12 cellular contexts compared by ENCODE assay signal in the genomic region with DNA sequence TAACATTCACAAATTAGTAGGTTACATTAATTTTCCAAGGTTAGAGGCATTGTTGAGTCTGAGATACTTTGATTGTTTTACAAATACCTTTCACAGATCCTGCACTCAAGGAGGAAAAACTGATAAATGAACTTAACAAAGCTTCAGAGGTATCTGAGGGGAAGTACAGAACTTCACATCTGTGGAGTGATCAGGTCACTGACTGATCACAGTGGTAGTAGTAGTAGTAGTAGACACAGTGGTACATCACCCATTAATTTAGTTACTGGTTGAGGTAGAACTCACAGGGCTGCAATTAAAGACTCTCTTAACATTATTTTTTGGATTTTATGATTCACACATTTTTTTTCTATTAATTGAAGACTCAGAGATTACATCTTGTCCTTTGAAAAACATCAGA. TPM values are rescaled to one million over a fixed set of nuclear protein-coding genes. Genes with fewer than 3 reads are reported as not detected.
DNase-seq lines count a peak whose midpoint lies in the region; ATAC-seq, FAIRE-seq and TF ChIP-seq lines count a peak whose summit lies in the region.
"Had no signal": no experiment of that assay in that cellular context is flagged by ENCODE, and none has a peak within 500 bp of the region (broad histone marks: within the 10 kb centered on the region; RNA-seq: fewer than 3 reads in every experiment).

No MANE protein-coding gene starts in this region.

- CTCF ChIA-PET in IMR-90 (lab: Yijun Ruan, JAX), result interaction anchor here (1.0 kb wide), 1 partner anchor 18 kb away, joined by 3 read pairs; no protein-coding TSS in a partner anchor

- dilution Hi-C loops in IMR-90 (cut with HindIII; ENCODE audit: low sequenced_read_pairs, unreplicated experiment), result no loop called here

- H3K4me1 Mint-ChIP-seq in activated T-cell treated with anti-CD3 and anti-CD28 coated beads, Interleukin-2, amount 50 U/mL, for 72 hours (ENCODE audit: low read depth), result peaks cover 44% of the 10 kb centered on the region
- H3K4me1 Mint-ChIP-seq in activated T-cell treated with anti-CD3 and anti-CD28 coated beads, Interleukin-2, amount 50 U/mL, for 4 hours (ENCODE audit: low read depth), result peaks cover 21% of the 10 kb centered on the region
- no peaks in the 10 kb centered on the region for H3K4me1 Mint-ChIP-seq in nephron progenitor cell

- no peaks in the 10 kb centered on the region for H3K79me1 ChIP-seq in IMR-90 (ENCODE audit: low read depth in 1 of 2, low read length in 2 of 2)

- H3K27me3 ChIP-seq in GM23248 (replicated peaks; ENCODE audit: insufficient read depth) (no peaks in the 10 kb centered on the region), IMR-90 (ENCODE audit: control insufficient read depth, insufficient read depth, low read length) (no peaks in the 10 kb centered on the region), osteoblast (ENCODE audit: insufficient read depth, low read length) (no peaks in the 10 kb centered on the region), small intestine (ENCODE audit: control insufficient read depth in 2 of 2, insufficient read depth in 2 of 2, low read length in 2 of 2) (no peaks in the 10 kb centered on the region)
- H3K27me3 ChIP-seq: BLaER1 had no signal

- no peak overlapping the region for H3K56ac ChIP-seq in IMR-90 (ENCODE audit: extremely low read depth, insufficient read depth, low read length)

- no peak for FAIRE-seq in small intestine (lab: Jason Lieb, UNC)

- H3K4ac ChIP-seq in IMR-90 (ENCODE audit: low read depth, low read length), result no peak overlapping the region

- no peak overlapping the region for H2AK9ac ChIP-seq in IMR-90 (replicated peaks; ENCODE audit: low read depth, low read length, poor library complexity)

- H4K91ac ChIP-seq in IMR-90 (ENCODE audit: insufficient read depth, low read depth, low read length), result no peak overlapping the region

- H3K9me3 ChIP-seq in GM23248 (ENCODE audit: low read depth), result no peaks in the 10 kb centered on the region
- H3K9me3 ChIP-seq in IMR-90 (ENCODE audit: control insufficient read depth, insufficient read depth, low read length), result no peaks in the 10 kb centered on the region
- H3K9me3 ChIP-seq in osteoblast (ENCODE audit: low read depth, low read length), result no peaks in the 10 kb centered on the region
- H3K9me3 ChIP-seq in small intestine (ENCODE audit: control insufficient read depth, low read depth), result no peaks in the 10 kb centered on the region
- H3K9me3 ChIP-seq: BLaER1 had no signal

- no peak overlapping the region for H3K9ac ChIP-seq in GM23248
- no peak overlapping the region for H3K9ac ChIP-seq in IMR-90 (ENCODE audit: low read depth, low read length)
- H3K9ac ChIP-seq: BLaER1 had no signal

- H3K36me3 Mint-ChIP-seq in activated T-cell treated with anti-CD3 and anti-CD28 coated beads, Interleukin-2, amount 50 U/mL, for 72 hours (ENCODE audit: insufficient read depth in 2 of 2), result peaks cover 2 to 5% of the 10 kb centered on the region in 2 donors
- H3K36me3 Mint-ChIP-seq in activated T-cell treated with anti-CD3 and anti-CD28 coated beads, Interleukin-2, amount 50 U/mL, for 4 hours (ENCODE audit: insufficient read depth), result no peaks in the 10 kb centered on the region
- H3K36me3 Mint-ChIP-seq in nephron progenitor cell (ENCODE audit: low read depth), result no peaks in the 10 kb centered on the region

- H3F3A ChIP-seq in GM23248 (ENCODE audit: insufficient read depth), result peaks cover 17% of the 10 kb centered on the region; the same call in 1 of the 2 replicates

- H2AK5ac ChIP-seq in IMR-90 (ENCODE audit: low read depth, low read length), result 0 out of 2 replicates have a peak overlapping the region, but pooled peaks have one; percentile 27

- no peak overlapping the region for H3K14ac ChIP-seq in IMR-90 (replicated peaks; ENCODE audit: low read depth, low read length)

- H3K36me3 ChIP-seq in GM23248 (ENCODE audit: low read depth) (no peaks in the 10 kb centered on the region), IMR-90 (ENCODE audit: control insufficient read depth, insufficient read depth, low read length) (no peaks in the 10 kb centered on the region), osteoblast (ENCODE audit: insufficient read depth, low read length) (no peaks in the 10 kb centered on the region), small intestine (ENCODE audit: control insufficient read depth in 2 of 2, insufficient read depth in 2 of 2, low read length in 2 of 2) (no peaks in the 10 kb centered on the region)
- H3K36me3 ChIP-seq: BLaER1 had no signal

- H3K27ac ChIP-seq in GM23248 (no peak overlapping the region; the same call in 1 of the 2 replicates), IMR-90 (ENCODE audit: insufficient read depth, low read length) (no peak overlapping the region), osteoblast (ENCODE audit: low read depth, low read length) (no peak overlapping the region), small intestine (ENCODE audit: low read depth in 1 of 2, low read length in 1 of 2) (no peak overlapping the region)
- H3K27ac ChIP-seq: BLaER1 had no signal

- H2BK120ac ChIP-seq in IMR-90 (ENCODE audit: low read depth, low read length), result no peak overlapping the region

- H3K27me3 Mint-ChIP-seq in activated T-cell treated with anti-CD3 and anti-CD28 coated beads, Interleukin-2, amount 50 U/mL, for 72 hours (ENCODE audit: low read depth), result no peaks in the 10 kb centered on the region
- H3K27me3 Mint-ChIP-seq in activated T-cell treated with anti-CD3 and anti-CD28 coated beads, Interleukin-2, amount 50 U/mL, for 4 hours (ENCODE audit: low read depth), result no peaks in the 10 kb centered on the region
- H3K27me3 Mint-ChIP-seq in nephron progenitor cell (ENCODE audit: low read depth, poor library complexity), result peaks cover 3% of the 10 kb centered on the region

- H3K4me1 ChIP-seq in GM23248 (ENCODE audit: insufficient read depth), result peaks cover 15% of the 10 kb centered on the region
- no peaks in the 10 kb centered on the region for H3K4me1 ChIP-seq in IMR-90 (ENCODE audit: control insufficient read depth, insufficient read depth, low read length)
- H3K4me1 ChIP-seq in osteoblast (ENCODE audit: insufficient read depth, low read length), result peaks cover 7% of the 10 kb centered on the region
- peaks cover 0 to 2% of the 10 kb centered on the region in 2 donors for H3K4me1 ChIP-seq in small intestine (ENCODE audit: control insufficient read depth in 2 of 2, insufficient read depth in 1 of 2, low read depth in 1 of 2, low read length in 1 of 2)
- H3K4me1 ChIP-seq: BLaER1 had no signal

- no peak overlapping the region for H2BK5ac ChIP-seq in IMR-90 (ENCODE audit: low read depth, low read length, poor library complexity, severe bottlenecking)

- no peak for TF ChIP-seq POLR2A in IMR-90 (IDR thresholded peaks at IDR 0.05; ENCODE audit: low read depth, low read length)

- H4K20me1 ChIP-seq in GM23248 (ENCODE audit: insufficient read depth) (no peaks in the 10 kb centered on the region), IMR-90 (ENCODE audit: insufficient read depth, low read length) (no peaks in the 10 kb centered on the region), osteoblast (ENCODE audit: insufficient read depth, low read length) (no peaks in the 10 kb centered on the region)
- H4K20me1 ChIP-seq: BLaER1 had no signal

- no peak overlapping the region for H3K4me3 ChIP-seq in GM23248
- no peak overlapping the region for H3K4me3 ChIP-seq in IMR-90 (ENCODE audit: insufficient read depth, low read depth, low read length)
- no peak overlapping the region for H3K4me3 ChIP-seq in osteoblast (ENCODE audit: insufficient read depth, low read length)
- no peak overlapping the region for H3K4me3 ChIP-seq in small intestine (ENCODE audit: low read depth in 1 of 2, low read length in 2 of 2)
- H3K4me3 ChIP-seq: BLaER1 had no signal

- H3K4me3 Mint-ChIP-seq in activated T-cell treated with anti-CD3 and anti-CD28 coated beads, Interleukin-2, amount 50 U/mL, for 72 hours, result peak overlapping the region in 1 of 2 donors; percentile 27
- no peak overlapping the region for H3K4me3 Mint-ChIP-seq in activated T-cell treated with anti-CD3 and anti-CD28 coated beads, Interleukin-2, amount 50 U/mL, for 4 hours
- no peak overlapping the region for H3K4me3 Mint-ChIP-seq in nephron progenitor cell

- TF ChIP-seq RAD21 in IMR-90 (IDR thresholded peaks at IDR 0.05; ENCODE audit: low read length), result no peak

- H2BK20ac ChIP-seq in IMR-90 (ENCODE audit: low read depth, low read length), result no peak overlapping the region

- peaks cover 3 to 4% of the 10 kb centered on the region in 2 donors for H3K9me3 Mint-ChIP-seq in activated T-cell treated with anti-CD3 and anti-CD28 coated beads, Interleukin-2, amount 50 U/mL, for 72 hours
- no peaks in the 10 kb centered on the region for H3K9me3 Mint-ChIP-seq in activated T-cell treated with anti-CD3 and anti-CD28 coated beads, Interleukin-2, amount 50 U/mL, for 4 hours
- H3K9me3 Mint-ChIP-seq in nephron progenitor cell, result peaks cover 4% of the 10 kb centered on the region
- H3K9me3 Mint-ChIP-seq: CD4-positive, alpha-beta memory T cell had no signal

- H4K5ac ChIP-seq in IMR-90 (ENCODE audit: low read depth, low read length), result no peak overlapping the region

- POLR2A ChIA-PET in IMR-90 (lab: Charles Lee; ENCODE audit: unreplicated experiment), result no interaction called here

- peak overlapping the region; percentile 63; the same call in 1 of the 3 replicates for H2BK15ac ChIP-seq in IMR-90 (ENCODE audit: low read depth, low read length)

- no peak for DNase-seq in activated T-cell treated with anti-CD3 and anti-CD28 coated beads, Interleukin-2, amount 50 U/mL, for 72 hours
- DNase-seq in activated T-cell treated with anti-CD3 and anti-CD28 coated beads, Interleukin-2, amount 50 U/mL, for 4 hours, result no peak
- DNase-seq in GM23248, result no peak
- no peak for DNase-seq in IMR-90
- no peak for DNase-seq in osteoblast (ENCODE audit: insufficient read length, low spot score, missing footprints)
- no peak for DNase-seq in nephron progenitor cell
- DNase-seq in small intestine, result no peak
- DNase-seq: GOT3, NCI-H2107, Right ventricle myocardium superior had no signal

- no peaks in the 10 kb centered on the region for H3K9me2 ChIP-seq in GM23248 (ENCODE audit: insufficient read depth)

- TF ChIP-seq CTCF in IMR-90 (conservative IDR thresholded peaks at IDR 0.05; ENCODE audit: low read depth, low read length) (no peak), osteoblast (IDR thresholded peaks at IDR 0.05; ENCODE audit: extremely low read depth, low read depth, low read length) (no peak), nephron progenitor cell (IDR thresholded peaks at IDR 0.05) (no peak)

- H3K18ac ChIP-seq in IMR-90 (ENCODE audit: low read depth, low read length), result no peak overlapping the region

- no peaks in the 10 kb centered on the region; the same call in 1 of the 2 replicates for H3K9me1 ChIP-seq in IMR-90 (ENCODE audit: insufficient read depth, low read length)

- H3K4me2 ChIP-seq in GM23248 (ENCODE audit: unreplicated experiment) (peak overlapping the region; percentile 55), IMR-90 (ENCODE audit: low read depth, low read length) (no peak overlapping the region), osteoblast (ENCODE audit: insufficient read depth, low read length) (no peak overlapping the region)
- H3K4me2 ChIP-seq: BLaER1 had no signal

- H3K79me2 ChIP-seq in GM23248 (ENCODE audit: insufficient read depth) (no peaks in the 10 kb centered on the region), osteoblast (ENCODE audit: insufficient read depth, low read length) (no peaks in the 10 kb centered on the region)

- H3K23ac ChIP-seq in IMR-90 (ENCODE audit: low read depth, low read length), result 0 out of 2 replicates have a peak overlapping the region, but pooled peaks have one; percentile 3

- intact Hi-C loops in IMR-90 (cut with micrococcal nuclease), result no loop called here

- peak overlapping the region; percentile 98 for H3K27ac Mint-ChIP-seq in activated T-cell treated with anti-CD3 and anti-CD28 coated beads, Interleukin-2, amount 50 U/mL, for 72 hours
- H3K27ac Mint-ChIP-seq in nephron progenitor cell, result no peak overlapping the region

- BruUV-seq in IMR-90 (replicated peaks; lab: Mats Ljungman, UMichigan), result no TSS peak

- peak overlapping the region in 1 of 2 experiments; percentile 53; a peak in 1 of 4 replicates for H4K8ac ChIP-seq in IMR-90 (ENCODE audit: low read depth in 2 of 2, low read length in 2 of 2)

- peak; percentile 32 to 36 for ATAC-seq in activated T-cell treated with anti-CD3 and anti-CD28 coated beads, Interleukin-2, amount 50 U/mL, for 72 hours (replicated peaks in 1 of 2)
- ATAC-seq in activated T-cell treated with anti-CD3 and anti-CD28 coated beads, Interleukin-2, amount 50 U/mL, for 4 hours, result no peak
- ATAC-seq in IMR-90 (ENCODE audit: low read depth), result no peak

- peak overlapping the region; percentile 83; the same call in 1 of the 2 replicates for H2AFZ ChIP-seq in GM23248
- no peak overlapping the region for H2AFZ ChIP-seq in IMR-90 (replicated peaks; ENCODE audit: low read length, poor library complexity)
- peak overlapping the region; percentile 6 for H2AFZ ChIP-seq in osteoblast (ENCODE audit: low read length)

- in situ Hi-C loops in GM23248 (cut with MboI) (no loop called here), IMR-90 (cut with MboI; ENCODE audit: low sequenced_read_pairs) (no loop called here)

RNA-seq across cellular contexts. Expression of a gene that starts 56.7 kb away (rescaled TPM):
- 10 to 100 TPM; 41.3 to 49.1 TPM for total RNA-seq in activated T-cell treated with anti-CD3 and anti-CD28 coated beads, Interleukin-2, amount 50 U/mL, for 72 hours
- total RNA-seq in activated T-cell treated with anti-CD3 and anti-CD28 coated beads, Interleukin-2, amount 50 U/mL, for 4 hours, result 100 to 1,000 TPM; 102 to 121 (median 110) TPM
- total RNA-seq in GM23248 (2014; rRNA removed; shearing (Covaris generic)), result 76.0 and 87.6 TPM in 2 replicates
- polyA plus RNA-seq in GM23248 (2016; fragmentation: Nextera tagmentation; extraction: Ambion mirVana) (73.5 and 80.1 TPM in 2 replicates), IMR-90 (2012; rRNA removed) (46.8 and 47.8 TPM in 2 replicates), small intestine (10 to 100 TPM; 10.5 to 23.7 (median 15.4) TPM)
- total RNA-seq in IMR-90 (2012; rRNA removed) (58.3 and 69.4 TPM in 2 replicates), osteoblast (45.7 and 60.1 TPM in 2 replicates)
- polyA plus RNA-seq in IMR-90 (2012; cell fraction: cytosol; rRNA removed), result 53.6 and 73.5 TPM in 2 replicates
- polyA plus RNA-seq in IMR-90 (2012; cell fraction: nucleus; rRNA removed; ENCODE audit: low replicate concordance), result 17.6 and 26.5 TPM in 2 replicates

Comparison
In these comparisons a context has a peak if more than half of its experiments do, and no peak if none do; other contexts are left out.
1. ATAC-seq: peak in activated T-cell treated with anti-CD3 and anti-CD28 coated beads, Interleukin-2, amount 50 U/mL, for 72 hours (2 of 2); none in activated T-cell treated with anti-CD3 and anti-CD28 coated beads, Interleukin-2, amount 50 U/mL, for 4 hours (0 of 2) and IMR-90 (single experiment).